Comparison of ENCODE assay signal across 11 cellular contexts in genomic region chr21:35027558-35028450, GRCh38. TPM values are rescaled to one million over a fixed set of nuclear protein-coding genes. Genes with fewer than 3 reads are reported as not detected.
DNase-seq lines count a peak whose midpoint lies in the region; ATAC-seq and TF ChIP-seq lines count a peak whose summit lies in the region.
"Had no signal": no experiment of that assay in that cellular context is flagged by ENCODE, and none has a peak within 500 bp of the region (broad histone marks: within the 10 kb centered on the region; RNA-seq: fewer than 3 reads in every experiment).

No MANE protein-coding gene starts in this region.

- peaks cover 80% of the 10 kb centered on the region for H3K4me1 Mint-ChIP-seq in activated naive CD8-positive, alpha-beta T cell treated with anti-CD3 and anti-CD28 coated beads for 36 hours

- peak; percentile 27 for DNase-seq in NK-92 treated with Interleukin-12 subunit alpha and Interleukin-12 subunit beta, amount 100 ng/mL, for 24 hours (lab: John Stamatoyannopoulos, UW)
- DNase-seq in NK-92 (lab: John Stamatoyannopoulos, UW; ENCODE audit: unreplicated experiment) (no peak), occipital lobe (lab: John Stamatoyannopoulos, UW) (no peak), NCI-H226 (no peak)
- DNase-seq in activated naive CD8-positive, alpha-beta T cell treated with anti-CD3 and anti-CD28 coated beads for 36 hours = no peak
- DNase-seq: left ventricle myocardium superior, SHP77 treated with DMSO at 0.1 percent for 48 hours had no signal

- no peaks in the 10 kb centered on the region for H3K27me3 Mint-ChIP-seq in activated naive CD8-positive, alpha-beta T cell treated with anti-CD3 and anti-CD28 coated beads for 36 hours

- no peaks in the 10 kb centered on the region for H3K9me3 ChIP-seq in Loucy (ENCODE audit: insufficient read depth, low read depth, low read length)
- H3K9me3 ChIP-seq in neutrophil = no peaks in the 10 kb centered on the region

- ATAC-seq in HG03460 (IDR thresholded peaks at IDR 0.05; ENCODE audit: unreplicated experiment) = no peak

- H3K4me1 ChIP-seq in Loucy (ENCODE audit: insufficient read depth, low read length, poor library complexity, severe bottlenecking) = peaks cover 78% of the 10 kb centered on the region
- H3K4me1 ChIP-seq in neutrophil (ENCODE audit: control insufficient read depth in 1 of 2, insufficient read depth in 1 of 2, low read depth in 1 of 2, low read length in 1 of 2) = peaks cover 66 to 79% of the 10 kb centered on the region in 2 experiments

- H3K4me3 ChIP-seq in Loucy (ENCODE audit: low read length, poor library complexity, severe bottlenecking) (peak overlapping the region; percentile 66), neutrophil (ENCODE audit: low read depth in 1 of 2, low read length in 1 of 2) (peak overlapping the region; percentile 65 to 69)
- H3K4me3 ChIP-seq: cardiac muscle cell had no signal

- H3K27me3 ChIP-seq in Loucy (ENCODE audit: insufficient read depth, low read length, poor library complexity, severe bottlenecking) (no peaks in the 10 kb centered on the region), neutrophil (no peaks in the 10 kb centered on the region)

- peaks cover 30% of the 10 kb centered on the region for H3F3A ChIP-seq in Loucy (ENCODE audit: low read depth)

- TF ChIP-seq CTCF in Loucy (conservative IDR thresholded peaks at IDR 0.05; ENCODE audit: low read length) = no peak
- TF ChIP-seq CTCF in neutrophil (IDR thresholded peaks at IDR 0.05) = no peak

- peak overlapping the region; percentile 85 for H3K4me3 Mint-ChIP-seq in activated naive CD8-positive, alpha-beta T cell treated with anti-CD3 and anti-CD28 coated beads for 36 hours

- H4K20me1 ChIP-seq in Loucy (ENCODE audit: insufficient read depth, low read length, poor library complexity, severe bottlenecking) = peaks cover 23% of the 10 kb centered on the region

- H3K9me3 Mint-ChIP-seq in activated naive CD8-positive, alpha-beta T cell treated with anti-CD3 and anti-CD28 coated beads for 36 hours = peaks cover 4% of the 10 kb centered on the region

- H3K36me3 Mint-ChIP-seq in activated naive CD8-positive, alpha-beta T cell treated with anti-CD3 and anti-CD28 coated beads for 36 hours = peaks cover 24% of the 10 kb centered on the region

- H3K27ac Mint-ChIP-seq in activated naive CD8-positive, alpha-beta T cell treated with anti-CD3 and anti-CD28 coated beads for 36 hours = peak overlapping the region; percentile 97

- no peaks in the 10 kb centered on the region for H3K9me2 ChIP-seq in Loucy (replicated peaks; ENCODE audit: low read depth, low read length)

- H2AFZ ChIP-seq in Loucy (ENCODE audit: low read length) = no peak overlapping the region

- H3K27ac ChIP-seq in neutrophil = peak overlapping the region; percentile 97
- H3K27ac ChIP-seq: cardiac muscle cell had no signal

- peak overlapping the region; percentile 78 for H3K9ac ChIP-seq in Loucy (ENCODE audit: low read depth, low read length, poor library complexity, severe bottlenecking)

- H3K4me2 ChIP-seq in Loucy (ENCODE audit: low read depth, low read length, poor library complexity, severe bottlenecking) = peak overlapping the region; percentile 77

- H3K36me3 ChIP-seq in Loucy (ENCODE audit: insufficient read depth, low read length) (peaks cover 50% of the 10 kb centered on the region; the same call in 1 of the 2 replicates), neutrophil (no peaks in the 10 kb centered on the region)
- H3K36me3 ChIP-seq: cardiac muscle cell had no signal

- peaks cover 87% of the 10 kb centered on the region for H3K79me2 ChIP-seq in Loucy (ENCODE audit: insufficient read depth, low read length)

RNA-seq across cellular contexts. Expression of gene RUNX1, which starts 21.3 kb away (rescaled TPM):
- 10 to 100 TPM; 16.6 to 18.0 TPM for total RNA-seq in activated naive CD8-positive, alpha-beta T cell treated with anti-CD3 and anti-CD28 coated beads for 36 hours
- 2.0 TPM for total RNA-seq in occipital lobe
